Comparison of ENCODE assay signal across 17 cellular contexts in genomic region chr15:85072917-85073316, GRCh38.
"Had no signal": no experiment of that assay in that cellular context is flagged by ENCODE, and none has a peak within 500 bp of the region (broad histone marks: within the 10 kb centered on the region; RNA-seq: fewer than 3 reads in every experiment).

No MANE protein-coding gene starts in this region.

- H3K4me3 Mint-ChIP-seq: activated CD4-positive, alpha-beta T cell treated with anti-CD3 and anti-CD28 coated beads, Interleukin-2, amount 10 ng/mL, durations not matched to agents 7 days and 5 days; activated naive CD8-positive, alpha-beta T cell treated with anti-CD3 and anti-CD28 coated beads, Interleukin-2, amount 10 ng/mL, durations not matched to agents 7 days and 5 days; effector memory CD8-positive, alpha-beta T cell; mesothelial cell of epicardium; nephron progenitor cell; T-cell; WTC11 had no signal

- H3K36me3 Mint-ChIP-seq: WTC11 had no signal

- H3K4me1 Mint-ChIP-seq: mesothelial cell of epicardium had no signal

- H3K27me3 Mint-ChIP-seq: activated CD4-positive, alpha-beta T cell treated with anti-CD3 and anti-CD28 coated beads, Interleukin-2, amount 10 ng/mL, durations not matched to agents 7 days and 5 days; activated naive CD8-positive, alpha-beta T cell treated with anti-CD3 and anti-CD28 coated beads, Interleukin-2, amount 10 ng/mL, durations not matched to agents 7 days and 5 days; effector memory CD8-positive, alpha-beta T cell; T-cell had no signal

- ATAC-seq: body of pancreas; effector memory CD8-positive, alpha-beta T cell; lower lobe of right lung; SK-N-SH treated with all-trans-retinoic acid at 6 μM for 48 hours; T-cell; WTC11 had no signal

- H3K27ac Mint-ChIP-seq: activated CD4-positive, alpha-beta T cell treated with anti-CD3 and anti-CD28 coated beads, Interleukin-2, amount 10 ng/mL, durations not matched to agents 7 days and 5 days; activated naive CD8-positive, alpha-beta T cell treated with anti-CD3 and anti-CD28 coated beads, Interleukin-2, amount 10 ng/mL, durations not matched to agents 7 days and 5 days; effector memory CD8-positive, alpha-beta T cell; mesothelial cell of epicardium; nephron progenitor cell; T-cell; WTC11 had no signal

- DNase-seq: activated CD4-positive, alpha-beta T cell treated with anti-CD3 and anti-CD28 coated beads, Interleukin-2, amount 10 ng/mL, durations not matched to agents 7 days and 5 days; activated effector memory CD4-positive, alpha-beta T cell treated with anti-CD3 and anti-CD28 coated beads, Interleukin-2, amount 50 U/mL, for 16 hours; activated naive CD8-positive, alpha-beta T cell treated with anti-CD3 and anti-CD28 coated beads, Interleukin-2, amount 10 ng/mL, durations not matched to agents 7 days and 5 days; body of pancreas; effector memory CD8-positive, alpha-beta T cell; foreskin fibroblast; hippocampal formation; islet precursor cell; left colon; lower lobe of right lung; nephron progenitor cell; posterior cingulate gyrus; stimulated activated naive CD4-positive, alpha-beta T cell treated with Interleukin-2 at 50 U/mL for 16 hours; T-cell had no signal

- H3K9me3 Mint-ChIP-seq: activated CD4-positive, alpha-beta T cell treated with anti-CD3 and anti-CD28 coated beads, Interleukin-2, amount 10 ng/mL, durations not matched to agents 7 days and 5 days; activated naive CD8-positive, alpha-beta T cell treated with anti-CD3 and anti-CD28 coated beads, Interleukin-2, amount 10 ng/mL, durations not matched to agents 7 days and 5 days; effector memory CD8-positive, alpha-beta T cell; nephron progenitor cell; T-cell; WTC11 had no signal
